Comparison of ENCODE assay signal across 8 cellular contexts in the genomic region with DNA sequence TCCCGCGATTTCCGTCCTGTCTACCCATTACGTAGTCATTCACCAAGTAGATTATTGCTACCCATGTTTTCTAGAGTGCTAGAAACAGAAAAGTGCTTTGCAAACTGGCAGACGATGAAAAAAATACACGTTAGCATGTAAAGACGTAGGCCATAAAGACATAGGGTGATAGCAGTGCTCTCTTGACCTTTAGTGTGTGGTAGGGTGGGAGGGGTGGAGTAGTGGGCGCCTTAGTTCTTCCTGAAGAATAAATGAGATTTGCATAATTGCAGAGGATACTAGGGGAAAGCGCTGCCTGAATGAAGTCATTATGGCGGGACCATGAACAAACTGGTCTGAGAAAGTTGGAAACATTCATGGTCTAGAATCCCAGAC. TPM values are rescaled to one million over a fixed set of nuclear protein-coding genes. Genes with fewer than 3 reads are reported as not detected.
DNase-seq lines count a peak whose midpoint lies in the region; ATAC-seq lines count a peak whose summit lies in the region.

No MANE protein-coding gene starts in this region.

- no peak overlapping the region for H3K27ac ChIP-seq in iPS DF 6.9 (ENCODE audit: low read length)

- H3K4me3 Mint-ChIP-seq in activated CD4-positive, alpha-beta memory T cell treated with anti-CD3 and anti-CD28 coated beads for 36 hours = peak overlapping the region; percentile 79
- peak overlapping the region; percentile 73 for H3K4me3 Mint-ChIP-seq in stimulated activated effector memory CD8-positive, alpha-beta T cell treated with anti-CD3 and anti-CD28 coated beads, Interleukin-12 subunit alpha, Interleukin-12 subunit beta, amount 100 ng/mL, for 72 hours

- H3K4me1 Mint-ChIP-seq in activated CD4-positive, alpha-beta memory T cell treated with anti-CD3 and anti-CD28 coated beads for 36 hours (ENCODE audit: low read depth) = peaks cover 32% of the 10 kb centered on the region
- H3K4me1 Mint-ChIP-seq in stimulated activated effector memory CD8-positive, alpha-beta T cell treated with anti-CD3 and anti-CD28 coated beads, Interleukin-12 subunit alpha, Interleukin-12 subunit beta, amount 100 ng/mL, for 72 hours = peaks cover 34% of the 10 kb centered on the region

- ATAC-seq in stimulated activated effector memory CD8-positive, alpha-beta T cell treated with anti-CD3 and anti-CD28 coated beads, Interleukin-12 subunit alpha, Interleukin-12 subunit beta, amount 100 ng/mL, for 72 hours = no peak
- ATAC-seq in HG03520 (IDR thresholded peaks at IDR 0.05; ENCODE audit: unreplicated experiment) (no peak), GM21367 (IDR thresholded peaks at IDR 0.05; ENCODE audit: unreplicated experiment) (no peak), HG02642 (IDR thresholded peaks at IDR 0.05; ENCODE audit: poor library complexity, unreplicated experiment) (no peak)

- peaks cover 31% of the 10 kb centered on the region for H3K36me3 Mint-ChIP-seq in activated CD4-positive, alpha-beta memory T cell treated with anti-CD3 and anti-CD28 coated beads for 36 hours
- H3K36me3 Mint-ChIP-seq in stimulated activated effector memory CD8-positive, alpha-beta T cell treated with anti-CD3 and anti-CD28 coated beads, Interleukin-12 subunit alpha, Interleukin-12 subunit beta, amount 100 ng/mL, for 72 hours = peaks cover 28% of the 10 kb centered on the region

- no peaks in the 10 kb centered on the region for H3K9me3 Mint-ChIP-seq in activated CD4-positive, alpha-beta memory T cell treated with anti-CD3 and anti-CD28 coated beads for 36 hours
- H3K9me3 Mint-ChIP-seq in stimulated activated effector memory CD8-positive, alpha-beta T cell treated with anti-CD3 and anti-CD28 coated beads, Interleukin-12 subunit alpha, Interleukin-12 subunit beta, amount 100 ng/mL, for 72 hours = peaks cover 4% of the 10 kb centered on the region

- peaks cover under 1% of the 10 kb centered on the region for H3K9me3 ChIP-seq in iPS DF 6.9 (ENCODE audit: control insufficient read depth, insufficient read depth, low read length)

- no peaks in the 10 kb centered on the region for H3K36me3 ChIP-seq in iPS DF 6.9 (ENCODE audit: control insufficient read depth, insufficient read depth, low read length)

- WGBS in iPS DF 6.9 (ENCODE audit: insufficient coverage, insufficient read length) = no CpG with 5 or more reads among the region's 10 CpGs

- H3K27me3 ChIP-seq in iPS DF 6.9 (ENCODE audit: control insufficient read depth, insufficient read depth, low read length) = no peaks in the 10 kb centered on the region

- intact Hi-C loops in activated CD4-positive, alpha-beta memory T cell treated with anti-CD3 and anti-CD28 coated beads for 36 hours (cut with micrococcal nuclease) = no loop called here

- DNase-seq in DMS53 (lab: John Stamatoyannopoulos, UW) (peak; percentile 30), DMS53 treated with DMSO at 0.1 percent for 48 hours (lab: John Stamatoyannopoulos, UW; ENCODE audit: unreplicated experiment) (no peak), iPS DF 6.9 (ENCODE audit: low read depth, low spot score) (no peak)
- no peak for DNase-seq in activated CD4-positive, alpha-beta memory T cell treated with anti-CD3 and anti-CD28 coated beads for 36 hours
- no peak for DNase-seq in stimulated activated effector memory CD8-positive, alpha-beta T cell treated with anti-CD3 and anti-CD28 coated beads, Interleukin-12 subunit alpha, Interleukin-12 subunit beta, amount 100 ng/mL, for 72 hours (ENCODE audit: low spot score in 2 of 2)

- H3K4me3 ChIP-seq in iPS DF 6.9 (ENCODE audit: low read length) = peak overlapping the region; percentile 67; the same call in 1 of the 2 replicates

- H3K4me1 ChIP-seq in iPS DF 6.9 (ENCODE audit: control insufficient read depth, insufficient read depth, low read length) = no peaks in the 10 kb centered on the region; the same call in 1 of the 2 replicates

- peak overlapping the region; percentile 69 for H3K27ac Mint-ChIP-seq in activated CD4-positive, alpha-beta memory T cell treated with anti-CD3 and anti-CD28 coated beads for 36 hours
- peak overlapping the region; percentile 88 for H3K27ac Mint-ChIP-seq in stimulated activated effector memory CD8-positive, alpha-beta T cell treated with anti-CD3 and anti-CD28 coated beads, Interleukin-12 subunit alpha, Interleukin-12 subunit beta, amount 100 ng/mL, for 72 hours

- CTCF ChIA-PET in activated CD4-positive, alpha-beta memory T cell treated with anti-CD3 and anti-CD28 coated beads for 36 hours (lab: Charles Lee) = no interaction called here

- POLR2A ChIA-PET in activated CD4-positive, alpha-beta memory T cell treated with anti-CD3 and anti-CD28 coated beads for 36 hours (lab: Charles Lee) = interaction anchor here (1.4 kb wide), 2 partner anchors 12 to 33 kb away, joined by 3 to 7 read pairs; no protein-coding TSS in a partner anchor

- H3K27me3 Mint-ChIP-seq in activated CD4-positive, alpha-beta memory T cell treated with anti-CD3 and anti-CD28 coated beads for 36 hours = no peaks in the 10 kb centered on the region

RNA-seq across cellular contexts. Expression of gene ZNF485, which starts 0.9 kb away (rescaled TPM):
- 1 to 10 TPM; 4.1 to 4.7 TPM for total RNA-seq in activated CD4-positive, alpha-beta memory T cell treated with anti-CD3 and anti-CD28 coated beads for 36 hours

RNA-seq across cellular contexts. Expression of gene ZNF239, which starts 32.8 kb away (rescaled TPM):
- 1 to 10 TPM; 1.5 to 1.7 TPM for total RNA-seq in activated CD4-positive, alpha-beta memory T cell treated with anti-CD3 and anti-CD28 coated beads for 36 hours

RNA-seq across cellular contexts. Expression of gene ZNF32, which starts 41.5 kb away (rescaled TPM):
- 10 to 100 TPM; 12.2 to 13.5 TPM for total RNA-seq in activated CD4-positive, alpha-beta memory T cell treated with anti-CD3 and anti-CD28 coated beads for 36 hours
